31 cellular contexts compared by ENCODE assay signal in the genomic region with DNA sequence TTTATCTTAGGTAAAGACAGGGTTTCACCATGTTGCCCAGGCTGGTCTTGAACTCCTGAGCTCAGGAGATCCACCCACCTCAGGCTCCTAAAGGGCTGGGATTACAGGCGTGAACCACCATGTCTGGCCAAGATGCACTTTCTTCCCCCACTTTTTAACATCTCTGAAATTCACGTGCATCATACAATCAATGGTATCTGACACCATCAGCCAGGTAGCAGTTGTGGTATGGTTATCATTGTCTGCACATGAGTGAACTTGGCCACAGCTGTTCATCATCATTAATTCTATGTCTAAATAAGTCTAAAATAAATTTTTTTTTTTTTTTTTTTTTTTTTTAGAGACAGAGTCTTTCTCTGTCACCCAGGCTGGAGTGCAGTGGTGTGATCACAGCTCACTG.
"Had no signal": no experiment of that assay in that cellular context is flagged by ENCODE, and none has a peak within 500 bp of the region (broad histone marks: within the 10 kb centered on the region; RNA-seq: fewer than 3 reads in every experiment).

No MANE protein-coding gene starts in this region.

- H3K27me3 ChIP-seq: adrenal gland, body of pancreas, brain microvascular endothelial cell, breast epithelium had no signal

- H3K4me3 ChIP-seq: adrenal gland, body of pancreas, breast epithelium had no signal

- FAIRE-seq: astrocyte, TTC549 had no signal

- DNase-seq: activated B cell treated with CpG ODN at 0.5 μM for 24 hours; activated CD4-positive, alpha-beta memory T cell treated with anti-CD3 and anti-CD28 coated beads for 36 hours; activated CD4-positive, alpha-beta T cell treated with anti-CD3 and anti-CD28 coated beads for 4 hours; activated CD4-positive, alpha-beta T cell treated with anti-CD3 and anti-CD28 coated beads, Interleukin-2, amount 10 ng/mL, durations not matched to agents 7 days and 5 days; activated CD4-positive, CD25-positive, alpha-beta regulatory T cell treated with anti-CD3 and anti-CD28 coated beads, Interleukin-2, amount 50 U/mL, for 72 hours; activated CD8-positive, alpha-beta memory T cell treated with anti-CD3 and anti-CD28 coated beads, Interleukin-2, amount 50 U/mL, for 4 hours; activated CD8-positive, alpha-beta T cell treated with anti-CD3 and anti-CD28 coated beads for 36 hours; activated effector memory CD4-positive, alpha-beta T cell treated with anti-CD3 and anti-CD28 coated beads, Interleukin-2, amount 50 U/mL, for 16 hours; activated gamma-delta T cell treated with Interleukin-2 at 50 U/mL for 16 hours; activated naive CD4-positive, alpha-beta T cell; activated naive CD4-positive, alpha-beta T cell treated with anti-CD3 and anti-CD28 coated beads for 36 hours; activated naive CD4-positive, alpha-beta T cell treated with anti-CD3 and anti-CD28 coated beads, Interleukin-2, amount 50 U/mL, for 16 hours; activated naive CD8-positive, alpha-beta T cell treated with anti-CD3 and anti-CD28 coated beads for 36 hours; activated T-cell treated with anti-CD3 and anti-CD28 coated beads for 4 hours; activated T-cell treated with anti-CD3 and anti-CD28 coated beads, Interleukin-2, amount 50 U/mL, for 1 hour; activated T-cell treated with anti-CD3 and anti-CD28 coated beads, Interleukin-2, amount 50 U/mL, for 4 hours; activated T-cell treated with anti-CD3 and anti-CD28 coated beads, Interleukin-2, amount 50 U/mL, for 72 hours; adrenal gland; amniotic stem cell; aorta; body of pancreas; brain microvascular endothelial cell; central memory CD4-positive, alpha-beta T cell; T-helper 1 cell; T-helper 9 cell had no signal

- H3K36me3 ChIP-seq: adrenal gland, brain microvascular endothelial cell, breast epithelium had no signal

- H3K27ac ChIP-seq: adrenal gland, body of pancreas, brain microvascular endothelial cell, breast epithelium, VCaP had no signal

- H3K4me1 ChIP-seq: adrenal gland, body of pancreas, breast epithelium had no signal

- H3K9me3 ChIP-seq: adrenal gland, body of pancreas had no signal

- ATAC-seq: activated CD8-positive, alpha-beta T cell treated with anti-CD3 and anti-CD28 coated beads for 36 hours; activated naive CD4-positive, alpha-beta T cell treated with anti-CD3 and anti-CD28 coated beads, Interleukin-2, amount 50 U/mL, for 72 hours; activated T-cell treated with anti-CD3 and anti-CD28 coated beads, Interleukin-2, amount 50 U/mL, for 4 hours; activated T-cell treated with anti-CD3 and anti-CD28 coated beads, Interleukin-2, amount 50 U/mL, for 72 hours; activated T-helper 17 cell treated with anti-CD3 and anti-CD28 coated beads, Interleukin-2, amount 50 U/mL, for 72 hours; body of pancreas had no signal
